8 cellular contexts compared by ENCODE assay signal in genomic region chr5:1005362-1005851, GRCh38. TPM values are rescaled to one million over a fixed set of nuclear protein-coding genes. Genes with fewer than 3 reads are reported as not detected.
DNase-seq lines count a peak whose midpoint lies in the region; ATAC-seq and TF ChIP-seq lines count a peak whose summit lies in the region.
"Had no signal": no experiment of that assay in that cellular context is flagged by ENCODE, and none has a peak within 500 bp of the region (broad histone marks: within the 10 kb centered on the region; RNA-seq: fewer than 3 reads in every experiment).

No MANE protein-coding gene starts in this region.

- H3K36me3 ChIP-seq in GM23338 (ENCODE audit: insufficient read depth) (no peaks in the 10 kb centered on the region), iPS DF 6.9 (ENCODE audit: control insufficient read depth, insufficient read depth, low read length) (no peaks in the 10 kb centered on the region; the same call in 1 of the 2 replicates), gastrocnemius medialis (no peaks in the 10 kb centered on the region), SJCRH30 (no peaks in the 10 kb centered on the region)

- peak overlapping the region; percentile 81 for H3K4me2 ChIP-seq in GM23338

- H3K9me2 ChIP-seq in GM23338 (ENCODE audit: insufficient read depth), result no peaks in the 10 kb centered on the region

- H3K4me3 ChIP-seq in GM23338 (peak overlapping the region; percentile 62), iPS DF 6.9 (ENCODE audit: low read length) (peak overlapping the region; percentile 44; the same call in 1 of the 2 replicates), gastrocnemius medialis (peak overlapping the region; percentile 39 to 67 (median 54)), SJCRH30 (no peak overlapping the region)

- intact Hi-C loops in gastrocnemius medialis (cut with DNase I; ENCODE audit: low total_unique reads), result loop anchor here (2.0 kb wide), 1 partner anchor 135 kb away; no protein-coding TSS in a partner anchor

- H2AFZ ChIP-seq in GM23338, result peak overlapping the region; percentile 81; the same call in 1 of the 2 replicates

- H4K20me1 ChIP-seq in GM23338 (replicated peaks; ENCODE audit: insufficient read depth), result no peaks in the 10 kb centered on the region; the same call in 1 of the 2 replicates

- H3K9me3 ChIP-seq in T-helper 17 cell (ENCODE audit: control insufficient read depth, low read length, poor library complexity, severe bottlenecking), result no peaks in the 10 kb centered on the region
- H3K9me3 ChIP-seq in iPS DF 6.9 (ENCODE audit: control insufficient read depth, insufficient read depth, low read length), result no peaks in the 10 kb centered on the region
- no peaks in the 10 kb centered on the region for H3K9me3 ChIP-seq in gastrocnemius medialis
- H3K9me3 ChIP-seq in SJCRH30 (replicated peaks), result no peaks in the 10 kb centered on the region

- in situ Hi-C loops in gastrocnemius medialis (cut with MboI; ENCODE audit: low sequenced_read_pairs in 4 of 4), result loop anchor here in 1 of 4 donors (25.0 kb wide), 1 partner anchor 132 kb away; no protein-coding TSS in a partner anchor

- H3K27me3 Mint-ChIP-seq in GM23338 (ENCODE audit: insufficient read depth, low read depth, poor library complexity) (peaks cover 60% of the 10 kb centered on the region), T-helper 17 cell (peaks cover 35% of the 10 kb centered on the region)

- H3K27me3 ChIP-seq in GM23338 (ENCODE audit: insufficient read depth) (peaks cover 72% of the 10 kb centered on the region), iPS DF 6.9 (ENCODE audit: control insufficient read depth, insufficient read depth, low read length) (peaks cover 33% of the 10 kb centered on the region; the same call in 1 of the 2 replicates), gastrocnemius medialis (peaks cover 23 to 41% (median 39%) of the 10 kb centered on the region in 3 donors), SJCRH30 (no peaks in the 10 kb centered on the region)

- no peak overlapping the region for H3K27ac Mint-ChIP-seq in GM23338
- no peak overlapping the region for H3K27ac Mint-ChIP-seq in T-helper 17 cell

- no CpG with 5 or more reads among the region's 32 CpGs for WGBS in iPS DF 6.9 (ENCODE audit: insufficient coverage, insufficient read length)

- H3K4me1 ChIP-seq in GM23338 (ENCODE audit: insufficient read depth) (peaks cover 3% of the 10 kb centered on the region; the same call in 1 of the 2 replicates), iPS DF 6.9 (ENCODE audit: control insufficient read depth, insufficient read depth, low read length) (peaks cover 3% of the 10 kb centered on the region; the same call in 1 of the 2 replicates), gastrocnemius medialis (peaks cover 0 to 6% of the 10 kb centered on the region in 2 donors), SJCRH30 (no peaks in the 10 kb centered on the region; the same call in 1 of the 2 replicates)

- no peaks in the 10 kb centered on the region; the same call in 2 of the 3 replicates for H3K9me3 Mint-ChIP-seq in GM23338

- H3K79me2 ChIP-seq in GM23338 (replicated peaks; ENCODE audit: insufficient read depth), result no peaks in the 10 kb centered on the region

- ATAC-seq in GM23338 (peak; percentile 1; the same call in 1 of the 3 replicates), T-helper 17 cell (no peak), gastrocnemius medialis (no peak), HG03469 (IDR thresholded peaks at IDR 0.05; ENCODE audit: unreplicated experiment) (no peak)

- no peak for TF ChIP-seq CTCF in GM23338 (conservative IDR thresholded peaks at IDR 0.05; ENCODE audit: low read depth in 2 of 2)
- no peak for TF ChIP-seq CTCF in gastrocnemius medialis (IDR thresholded peaks at IDR 0.05 in 4 of 5, conservative IDR thresholded peaks at IDR 0.05 in 1 of 5)

- peaks cover 28% of the 10 kb centered on the region for H3K4me1 Mint-ChIP-seq in GM23338
- peaks cover 18% of the 10 kb centered on the region for H3K4me1 Mint-ChIP-seq in T-helper 17 cell

- no peak for TF ChIP-seq POLR2A in gastrocnemius medialis (IDR thresholded peaks at IDR 0.05)

- no peak overlapping the region for H3K27ac ChIP-seq in GM23338 (ENCODE audit: low read depth)
- no peak overlapping the region for H3K27ac ChIP-seq in iPS DF 6.9 (ENCODE audit: low read length)
- H3K27ac ChIP-seq in gastrocnemius medialis, result peak overlapping the region in 1 of 4 donors; percentile 61
- H3K27ac ChIP-seq in SJCRH30, result no peak overlapping the region
- H3K27ac ChIP-seq: epithelial cell of prostate had no signal

- H3K36me3 Mint-ChIP-seq in GM23338 (ENCODE audit: low read depth) (no peaks in the 10 kb centered on the region), T-helper 17 cell (ENCODE audit: low read depth) (peaks cover 2% of the 10 kb centered on the region)

- H3K4me3 Mint-ChIP-seq in GM23338 (no peak overlapping the region), T-helper 17 cell (peak overlapping the region; percentile 75)

- no peak for DNase-seq in GM23338 (ENCODE audit: low spot score)
- DNase-seq in T-helper 17 cell, result no peak
- DNase-seq in iPS DF 6.9 (ENCODE audit: low read depth, low spot score), result no peak
- DNase-seq in gastrocnemius medialis, result peak in 1 of 2 donors; percentile 5
- DNase-seq in AML-193 (lab: John Stamatoyannopoulos, UW), result no peak
- DNase-seq in SJCRH30, result no peak

- H3F3A ChIP-seq in GM23338 (replicated peaks; ENCODE audit: low read depth), result no peaks in the 10 kb centered on the region; the same call in 1 of the 2 replicates

TF ChIP-seq in GM23338, 12 proteins besides CTCF, POLR2A, EP300 and RAD21 (continues in another document):
- TF ChIP-seq JUNB (IDR thresholded peaks at IDR 0.05; ENCODE audit: unreplicated experiment) (no peak), NANOG (IDR thresholded peaks at IDR 0.05; ENCODE audit: borderline replicate concordance) (no peak), POLR2AphosphoS5 (IDR thresholded peaks at IDR 0.05; ENCODE audit: low read depth) (no peak), STAT1 (IDR thresholded peaks at IDR 0.05; ENCODE audit: unreplicated experiment) (no peak), EZH2phosphoT487 (IDR thresholded peaks at IDR 0.05; ENCODE audit: unreplicated experiment) (no peak), CREB1 (CRISPR knock-in tag; IDR thresholded peaks at IDR 0.05; ENCODE audit: low read depth) (no peak), ZNF114 (CRISPR knock-in tag; IDR thresholded peaks at IDR 0.05) (no peak), ZNF462 (CRISPR knock-in tag; IDR thresholded peaks at IDR 0.05) (no peak)

RNA-seq across cellular contexts. Expression of gene NKD2, which starts 3.2 kb away (rescaled TPM):
- total RNA-seq in GM23338 (2014; rRNA removed; shearing (Covaris generic)), result 7.3 and 9.0 TPM in 2 replicates
- polyA plus RNA-seq in GM23338 (2016; fragmentation: Nextera tagmentation; extraction: Ambion mirVana), result 10.0 and 11.9 TPM in 2 replicates
- total RNA-seq in T-helper 17 cell (not detected), gastrocnemius medialis (not detected)
- not detected in 2 replicates for total RNA-seq in SJCRH30 (2014; rRNA removed; shearing (Covaris generic))
